13 cellular contexts compared by ENCODE assay signal in genomic region chr2:54336136-54336976, GRCh38.
DNase-seq lines count a peak whose midpoint lies in the region; ATAC-seq and TF ChIP-seq lines count a peak whose summit lies in the region.
"Had no signal": no experiment of that assay in that cellular context is flagged by ENCODE, and none has a peak within 500 bp of the region (broad histone marks: within the 10 kb centered on the region; RNA-seq: fewer than 3 reads in every experiment).

No MANE protein-coding gene starts in this region.

- H3K27me3 Mint-ChIP-seq in effector memory CD8-positive, alpha-beta T cell = peaks cover 13 to 21% of the 10 kb centered on the region in 2 donors

- peaks cover 2% of the 10 kb centered on the region for H3K4me1 Mint-ChIP-seq in stimulated activated effector memory CD8-positive, alpha-beta T cell treated with anti-CD3 and anti-CD28 coated beads, Interleukin-12 subunit alpha, Interleukin-12 subunit beta, amount 100 ng/mL, for 72 hours
- H3K4me1 Mint-ChIP-seq in effector memory CD8-positive, alpha-beta T cell (ENCODE audit: low read depth in 2 of 2) = peaks cover 1% of the 10 kb centered on the region in 2 donors

- no peaks in the 10 kb centered on the region for H3K4me1 ChIP-seq in hepatocyte (ENCODE audit: insufficient read depth)
- H3K4me1 ChIP-seq in effector memory CD4-positive, alpha-beta T cell (ENCODE audit: control insufficient read depth, insufficient read depth, low read length, poor library complexity, severe bottlenecking) = no peaks in the 10 kb centered on the region

- H3K79me2 ChIP-seq in hepatocyte = no peaks in the 10 kb centered on the region

- no peak overlapping the region for H3K4me2 ChIP-seq in hepatocyte
- H3K4me2 ChIP-seq: PC-9 had no signal

- no peak overlapping the region for H3K27ac ChIP-seq in hepatocyte
- H3K27ac ChIP-seq in effector memory CD4-positive, alpha-beta T cell (ENCODE audit: insufficient read depth, low read length, poor library complexity, severe bottlenecking) = no peak overlapping the region
- H3K27ac ChIP-seq: PC-9, thoracic aorta had no signal

- no peak overlapping the region for H3K4me3 ChIP-seq in HFF-Myc (replicated peaks; ENCODE audit: low read depth, low read length)
- H3K4me3 ChIP-seq in hepatocyte = no peak overlapping the region
- no peak overlapping the region for H3K4me3 ChIP-seq in effector memory CD4-positive, alpha-beta T cell (ENCODE audit: insufficient read depth, low read depth, low read length, poor library complexity, severe bottlenecking)
- H3K4me3 ChIP-seq: GM12878, PC-9, thoracic aorta had no signal

- peak; percentile 94 for DNase-seq in HFF-Myc (ENCODE audit: extremely low read depth, low read depth)
- peak; percentile 73 for DNase-seq in astrocyte of the hippocampus (ENCODE audit: low read depth, low spot score)
- peak; percentile 56 for DNase-seq in iris pigment epithelial cell (ENCODE audit: low read depth)
- DNase-seq in stimulated activated effector memory CD8-positive, alpha-beta T cell treated with anti-CD3 and anti-CD28 coated beads, Interleukin-12 subunit alpha, Interleukin-12 subunit beta, amount 100 ng/mL, for 72 hours (ENCODE audit: low spot score in 2 of 2) = no peak
- no peak for DNase-seq in effector memory CD8-positive, alpha-beta T cell
- no peak for DNase-seq in hepatocyte (ENCODE audit: low spot score)
- no peak for DNase-seq in effector memory CD4-positive, alpha-beta T cell
- DNase-seq: effector CD4-positive, alpha-beta T cell; PC-9 had no signal

- H3K9me3 ChIP-seq in hepatocyte (ENCODE audit: low read depth) = no peaks in the 10 kb centered on the region
- no peaks in the 10 kb centered on the region for H3K9me3 ChIP-seq in effector memory CD4-positive, alpha-beta T cell (ENCODE audit: control insufficient read depth, low read length)
- H3K9me3 ChIP-seq: thoracic aorta had no signal

- H3K9me2 ChIP-seq in hepatocyte (replicated peaks; ENCODE audit: insufficient read depth) = no peaks in the 10 kb centered on the region

- TF ChIP-seq CTCF in HFF-Myc (IDR thresholded peaks at IDR 0.05; ENCODE audit: low read depth, low read length, missing control alignments) (no peak), hepatocyte (IDR thresholded peaks at IDR 0.05; ENCODE audit: poor library complexity) (no peak)

- H3K27me3 ChIP-seq in hepatocyte = no peaks in the 10 kb centered on the region
- H3K27me3 ChIP-seq in effector memory CD4-positive, alpha-beta T cell (replicated peaks; ENCODE audit: control insufficient read depth, insufficient read depth, low read length, poor library complexity, severe bottlenecking) = no peaks in the 10 kb centered on the region

- no peak overlapping the region for H3K27ac Mint-ChIP-seq in stimulated activated effector memory CD8-positive, alpha-beta T cell treated with anti-CD3 and anti-CD28 coated beads, Interleukin-12 subunit alpha, Interleukin-12 subunit beta, amount 100 ng/mL, for 72 hours
- no peak overlapping the region for H3K27ac Mint-ChIP-seq in effector memory CD8-positive, alpha-beta T cell
- H3K27ac Mint-ChIP-seq: activated naive CD8-positive, alpha-beta T cell; T-helper 2 cell treated with Interferon-gamma antibody and Interleukin-4, amounts not matched to agents 5 μg/mL and 100 μg/mL, for 36 hours had no signal

- ATAC-seq in stimulated activated effector memory CD8-positive, alpha-beta T cell treated with anti-CD3 and anti-CD28 coated beads, Interleukin-12 subunit alpha, Interleukin-12 subunit beta, amount 100 ng/mL, for 72 hours = peak; percentile 26
- ATAC-seq in effector memory CD8-positive, alpha-beta T cell (replicated peaks) = no peak
- ATAC-seq: GM12878 had no signal

- no peaks in the 10 kb centered on the region for H3K36me3 Mint-ChIP-seq in stimulated activated effector memory CD8-positive, alpha-beta T cell treated with anti-CD3 and anti-CD28 coated beads, Interleukin-12 subunit alpha, Interleukin-12 subunit beta, amount 100 ng/mL, for 72 hours
- no peaks in the 10 kb centered on the region for H3K36me3 Mint-ChIP-seq in effector memory CD8-positive, alpha-beta T cell (ENCODE audit: insufficient read depth)
- H3K36me3 Mint-ChIP-seq: activated naive CD8-positive, alpha-beta T cell had no signal

- no peaks in the 10 kb centered on the region for H3K9me3 Mint-ChIP-seq in stimulated activated effector memory CD8-positive, alpha-beta T cell treated with anti-CD3 and anti-CD28 coated beads, Interleukin-12 subunit alpha, Interleukin-12 subunit beta, amount 100 ng/mL, for 72 hours
- H3K9me3 Mint-ChIP-seq in effector memory CD8-positive, alpha-beta T cell = no peaks in the 10 kb centered on the region
- H3K9me3 Mint-ChIP-seq: T-helper 2 cell treated with Interferon-gamma antibody and Interleukin-4, amounts not matched to agents 5 μg/mL and 100 μg/mL, for 36 hours had no signal

- WGBS in hepatocyte (ENCODE audit: low lambda C conversion rate, missing lambda C conversion rate) = 78% methylated on average over 1 of the region's 1 CpG

- H3K4me3 Mint-ChIP-seq in stimulated activated effector memory CD8-positive, alpha-beta T cell treated with anti-CD3 and anti-CD28 coated beads, Interleukin-12 subunit alpha, Interleukin-12 subunit beta, amount 100 ng/mL, for 72 hours = no peak overlapping the region
- no peak overlapping the region for H3K4me3 Mint-ChIP-seq in effector memory CD8-positive, alpha-beta T cell
- H3K4me3 Mint-ChIP-seq: activated naive CD8-positive, alpha-beta T cell; T-helper 2 cell treated with Interferon-gamma antibody and Interleukin-4, amounts not matched to agents 5 μg/mL and 100 μg/mL, for 36 hours had no signal

- no peaks in the 10 kb centered on the region for H3K36me3 ChIP-seq in hepatocyte (replicated peaks; ENCODE audit: insufficient read depth, low read depth)
- no peaks in the 10 kb centered on the region for H3K36me3 ChIP-seq in effector memory CD4-positive, alpha-beta T cell (ENCODE audit: control insufficient read depth, insufficient read depth, low read length)
- H3K36me3 ChIP-seq: thoracic aorta had no signal

- H4K20me1 ChIP-seq in hepatocyte (ENCODE audit: insufficient read depth, poor library complexity, severe bottlenecking) = no peaks in the 10 kb centered on the region

- H2AFZ ChIP-seq in hepatocyte = no peak overlapping the region
- H2AFZ ChIP-seq: PC-9 had no signal

Comparison
In these comparisons a context has a peak if more than half of its experiments do, and no peak if none do; other contexts are left out.
1. DNase-seq: peak in HFF-Myc (single experiment), astrocyte of the hippocampus (single experiment) and iris pigment epithelial cell (single experiment); none in stimulated activated effector memory CD8-positive, alpha-beta T cell treated with anti-CD3 and anti-CD28 coated beads, Interleukin-12 subunit alpha, Interleukin-12 subunit beta, amount 100 ng/mL, for 72 hours (0 of 2), effector memory CD8-positive, alpha-beta T cell (0 of 3), hepatocyte (single experiment) and effector memory CD4-positive, alpha-beta T cell (0 of 3).